ENCODE assay signal across 8 cellular contexts in genomic region chr3:126389112-126389791, GRCh38. TPM values are rescaled to one million over a fixed set of nuclear protein-coding genes. Genes with fewer than 3 reads are reported as not detected.
A peak's percentile ranks its signal among the peaks of the same experiment; 100 is the strongest.
DNase-seq lines count a peak whose midpoint lies in the region; ATAC-seq, FAIRE-seq and TF ChIP-seq lines count a peak whose summit lies in the region.

No MANE protein-coding gene starts in this region.

- CTCF ChIA-PET in K562 (lab: Yijun Ruan, JAX; ENCODE audit: low intra/inter-chr PET ratio) = interaction anchor here (0.7 to 2.1 kb wide), 5 partner anchors 130 to 256 kb away, joined by 3 to 30 read pairs (median 3); no protein-coding TSS in a partner anchor

- POLR2A ChIA-PET in K562 (lab: Yijun Ruan, JAX) = interaction anchor here (1.0 kb wide), 1 partner anchor 31 kb away, joined by 3 read pairs; no protein-coding TSS in a partner anchor

- peaks cover 3 to 41% of the 10 kb centered on the region in 2 experiments; a peak in 4 of 5 replicates for H3K27me3 ChIP-seq in K562 (ENCODE audit: control insufficient read depth in 2 of 2, insufficient read depth in 2 of 2, low read length in 2 of 2)

- no TSS peak for BruUV-seq in K562 (replicated peaks; lab: Mats Ljungman, UMichigan)

- no peaks in the 10 kb centered on the region for H3K9me3 ChIP-seq in K562 (replicated peaks; ENCODE audit: control insufficient read depth, insufficient read depth, low read depth, low read length)

- in situ Hi-C loops in K562 (cut with MboI) = loop anchor here (25.0 kb wide), 1 partner anchor 252 kb away; no protein-coding TSS in a partner anchor

- H3K79me2 ChIP-seq in K562 (ENCODE audit: control insufficient read depth, insufficient read depth, low read length) = no peaks in the 10 kb centered on the region

- peak overlapping the region in 1 of 2 experiments; percentile 76; a peak in 2 of 4 replicates for H3K9ac ChIP-seq in K562 (ENCODE audit: insufficient read depth in 1 of 2, low read depth in 2 of 2, low read length in 2 of 2)

- intact Hi-C loops in K562 (cut with micrococcal nuclease) = loop anchor here (1.0 to 2.0 kb wide), 4 partner anchors 32 to 255 kb away; partner anchors contain the start of gene KLF15

- FAIRE-seq in K562 (lab: Jason Lieb, UNC) = no peak

- TF ChIP-seq CTCF in K562 (IDR thresholded peaks at IDR 0.05 in 2 of 3, conservative IDR thresholded peaks at IDR 0.05 in 1 of 3; ENCODE audit: insufficient read depth in 2 of 3, low read depth in 1 of 3, low read length in 3 of 3) = peak; percentile 91 to 99 (median 99)

- TF ChIP-seq POLR2A in K562 (conservative IDR thresholded peaks at IDR 0.05) = no peak

- H2AFZ ChIP-seq in K562 (ENCODE audit: low read depth, low read length) = peak overlapping the region; percentile 75

- H3K4me1 ChIP-seq in K562 (replicated peaks in 1 of 2; ENCODE audit: control insufficient read depth in 2 of 2, insufficient read depth in 2 of 2, low read length in 2 of 2) = peaks cover 0 to 13% of the 10 kb centered on the region in 2 experiments; a peak in 3 of 5 replicates

- ATAC-seq in GM19023 (IDR thresholded peaks at IDR 0.05; ENCODE audit: unreplicated experiment) (peak; percentile 77), K562 (peak; percentile 99), GM18870 (IDR thresholded peaks at IDR 0.05; ENCODE audit: unreplicated experiment) (no peak)

- no peak overlapping the region; the same call in 1 of the 2 replicates for H3K4me3 ChIP-seq in K562

- peak overlapping the region; percentile 71 for H3K4me2 ChIP-seq in K562 (ENCODE audit: insufficient read depth, low read length)

- H3K36me3 ChIP-seq in K562 (ENCODE audit: control insufficient read depth, insufficient read depth, low read length) = no peaks in the 10 kb centered on the region

- WGBS in K562 (ENCODE audit: insufficient coverage, low coverage, missing lambda C conversion rate) = 22% methylated on average over 27 of the region's 58 CpGs

- peak; percentile 91 to 93 for TF ChIP-seq RAD21 in K562 (CRISPR knock-in tag; conservative IDR thresholded peaks at IDR 0.05 in 1 of 2, IDR thresholded peaks at IDR 0.05 in 1 of 2)

- TF ChIP-seq EP300 in K562 (IDR thresholded peaks at IDR 0.05; ENCODE audit: low read length) = no peak

- H4K20me1 ChIP-seq in K562 (replicated peaks; ENCODE audit: control insufficient read depth, insufficient read depth, low read length) = 0 out of 2 replicates have a peak, but pooled peaks cover 3% of the 10 kb centered on the region

- DNase-seq in AML-193 (lab: John Stamatoyannopoulos, UW) (peak; percentile 84 to 93), HuH-7.5 (ENCODE audit: low spot score) (peak; percentile 92), SHP77 (lab: John Stamatoyannopoulos, UW) (peak; percentile 83), K562 (ENCODE audit: extremely low read depth in 1 of 4, low spot score in 3 of 4) (peak; percentile 68 to 77 (median 72)), hypothalamus (lab: John Stamatoyannopoulos, UW) (peak in 50 of 51 donors; percentile 34 to 95 (median 84)), pulmonary artery endothelial cell (ENCODE audit: low read depth, low spot score) (peak; percentile 54)

- H3K27ac ChIP-seq in K562 (ENCODE audit: extremely low read depth, low read depth, low read length) = no peak overlapping the region

- no peaks in the 10 kb centered on the region for H3K9me1 ChIP-seq in K562 (ENCODE audit: control insufficient read depth, insufficient read depth, low read length)

TF ChIP-seq in K562, 482 proteins besides CTCF, POLR2A, EP300 and RAD21 (continues in another document):
- TF ChIP-seq CREB3L1 (IDR thresholded peaks at IDR 0.05; ENCODE audit: borderline replicate concordance, low read depth) (0 out of 2 replicates have a peak, but pooled peaks have one; percentile 27), TAF1 (IDR thresholded peaks at IDR 0.05; ENCODE audit: control insufficient read depth, extremely low read depth, insufficient read depth, low read length, severe bottlenecking) (no peak), HMGN3 (IDR thresholded peaks at IDR 0.05; ENCODE audit: borderline replicate concordance, extremely low read depth, insufficient read length, low read depth, low read length) (peak; percentile 39), EHMT2 (IDR thresholded peaks at IDR 0.05) (0 out of 2 replicates have a peak, but pooled peaks have one; percentile 29), DEAF1 (CRISPR knock-in tag; IDR thresholded peaks at IDR 0.05) (peak; percentile 94), IFI16 (CRISPR knock-in tag; IDR thresholded peaks at IDR 0.05) (no peak), XRCC5 (IDR thresholded peaks at IDR 0.05; ENCODE audit: low read depth, low read length) (no peak), FOXJ2 (tag; IDR thresholded peaks at IDR 0.05) (0 out of 2 replicates have a peak, but pooled peaks have one; percentile 39)

RNA-seq across cellular contexts. Expression of gene CFAP100, which starts 5.5 kb away (rescaled TPM):
- not detected in 2 replicates for total RNA-seq in K562 (2011; cell fraction: chromatin; rRNA removed; ENCODE audit: low replicate concordance)
- total RNA-seq in K562 (2011; cell fraction: nucleolus; rRNA removed) = not detected in 2 replicates
- total RNA-seq in K562 (2011; cell fraction: nucleoplasm; rRNA removed) = not detected in 2 replicates
- total RNA-seq in K562 (2014; rRNA removed) (not detected in 2 replicates), K562 (2014; rRNA removed; fragmentation: Illumina TruSeq; extraction: Trizol) (not detected in 2 replicates), K562 (2015; rRNA removed; fragmentation: Illumina TruSeq; extraction: Trizol) (not detected in 2 replicates), K562 (2021) (not detected in 2 replicates), pulmonary artery endothelial cell (not detected in 2 replicates)
- polyA plus RNA-seq in K562 (2011; rRNA removed) (not detected in 2 replicates), K562 (2014; fragmentation: Illumina TruSeq; extraction: Trizol) (not detected in 2 replicates), K562 (2014; fragmentation: Nextera tagmentation; extraction: Ambion mirVana) (not detected), K562 (2014; rRNA removed) (not detected in 2 replicates)
- polyA plus RNA-seq in K562 (2011; cell fraction: cytosol; rRNA removed) = not detected in 2 replicates
- polyA plus RNA-seq in K562 (2011; cell fraction: nucleus; rRNA removed) = not detected in 2 replicates
- not detected in 2 replicates for polyA plus RNA-seq in K562 (2012)
- not detected in 2 replicates for polyA minus RNA-seq in K562 (2011; rRNA and poly(A)+ RNA removed)
- not detected in 2 replicates for polyA minus RNA-seq in K562 (2011; cell fraction: cytosol; rRNA and poly(A)+ RNA removed)
- not detected in 2 replicates for polyA minus RNA-seq in K562 (2011; cell fraction: nucleus; rRNA and poly(A)+ RNA removed)

RNA-seq across cellular contexts. Expression of gene KLF15, which starts 32.0 kb away (rescaled TPM):
- total RNA-seq in K562 (2011; cell fraction: chromatin; rRNA removed; ENCODE audit: low replicate concordance) = 2.5 and 7.4 TPM in 2 replicates
- 6.7 and 7.2 TPM in 2 replicates for total RNA-seq in K562 (2011; cell fraction: nucleolus; rRNA removed)
- total RNA-seq in K562 (2011; cell fraction: nucleoplasm; rRNA removed) = 2.3 and 4.8 TPM in 2 replicates
- 3.5 and 3.7 TPM in 2 replicates for total RNA-seq in K562 (2014; rRNA removed)
- 0.91 and 1.1 TPM in 2 replicates for total RNA-seq in K562 (2014; rRNA removed; fragmentation: Illumina TruSeq; extraction: Trizol)
- total RNA-seq in K562 (2015; rRNA removed; fragmentation: Illumina TruSeq; extraction: Trizol) = 0.83 and 0.91 TPM in 2 replicates
- total RNA-seq in K562 (2021) = 3.7 and 4.8 TPM in 2 replicates
- 1.7 and 1.9 TPM in 2 replicates for polyA plus RNA-seq in K562 (2011; rRNA removed)
- 1.5 and 4.3 TPM in 2 replicates for polyA plus RNA-seq in K562 (2011; cell fraction: cytosol; rRNA removed)
- polyA plus RNA-seq in K562 (2011; cell fraction: nucleus; rRNA removed) = 2.5 and 4.1 TPM in 2 replicates
- polyA plus RNA-seq in K562 (2012) = 1.1 TPM in 2 replicates
- 1.2 and 1.8 TPM in 2 replicates for polyA plus RNA-seq in K562 (2014; fragmentation: Illumina TruSeq; extraction: Trizol)
- polyA plus RNA-seq in K562 (2014; fragmentation: Nextera tagmentation; extraction: Ambion mirVana) = under 1 TPM; 0.08 to 0.13 TPM
- 2.8 and 3.2 TPM in 2 replicates for polyA plus RNA-seq in K562 (2014; rRNA removed)
- polyA minus RNA-seq in K562 (2011; rRNA and poly(A)+ RNA removed) = 0.63 and 0.67 TPM in 2 replicates
- polyA minus RNA-seq in K562 (2011; cell fraction: cytosol; rRNA and poly(A)+ RNA removed) = 0.46 and 0.76 TPM in 2 replicates
- polyA minus RNA-seq in K562 (2011; cell fraction: nucleus; rRNA and poly(A)+ RNA removed) = 5.0 TPM in 2 replicates
- total RNA-seq in pulmonary artery endothelial cell = 2.3 and 4.3 TPM in 2 replicates
